In genomic region chr9:37420271-37421215, GRCh38 we compare ENCODE assay signal across 23 cellular contexts.
"Had no signal": no experiment of that assay in that cellular context is flagged by ENCODE, and none has a peak within 500 bp of the region (broad histone marks: within the 10 kb centered on the region; RNA-seq: fewer than 3 reads in every experiment).

No MANE protein-coding gene starts in this region.

- ATAC-seq: left lobe of liver; lower lobe of right lung; naive thymus-derived CD4-positive, alpha-beta T cell had no signal

- H3K9me3 Mint-ChIP-seq: dendritic cell treated with granulocyte-macrophage colony-stimulating factor and Interleukin-4, amounts not matched to agents 40 ng/mL and 50 ng/mL, for 4 days; naive thymus-derived CD4-positive, alpha-beta T cell; T-helper 1 cell treated with Interleukin-12 subunit alpha and Interleukin-12 subunit beta and Interleukin-4 antibody, amounts not matched to agents 30 μg/mL and 1 μg/mL, for 36 hours had no signal

- H3K4me3 Mint-ChIP-seq: dendritic cell treated with granulocyte-macrophage colony-stimulating factor and Interleukin-4, amounts not matched to agents 40 ng/mL and 50 ng/mL, for 4 days; T-helper 1 cell treated with Interleukin-12 subunit alpha and Interleukin-12 subunit beta and Interleukin-4 antibody, amounts not matched to agents 30 μg/mL and 1 μg/mL, for 36 hours had no signal

- H3K27me3 ChIP-seq: spleen, upper lobe of left lung had no signal

- H3K27me3 Mint-ChIP-seq: dendritic cell treated with granulocyte-macrophage colony-stimulating factor and Interleukin-4, amounts not matched to agents 40 ng/mL and 50 ng/mL, for 4 days; naive thymus-derived CD4-positive, alpha-beta T cell; progenitor cell of endocrine pancreas had no signal

- H3K36me3 ChIP-seq: lower lobe of right lung, thoracic aorta had no signal

- DNase-seq: activated CD4-positive, alpha-beta T cell treated with anti-CD3 and anti-CD28 coated beads for 4 hours; activated CD4-positive, alpha-beta T cell treated with anti-CD3 and anti-CD28 coated beads, Interleukin-2, amount 50 U/mL, for 48 hours; activated CD4-positive, CD25-positive, alpha-beta regulatory T cell; activated CD8-positive, alpha-beta memory T cell treated with anti-CD3 and anti-CD28 coated beads, Interleukin-2, amount 50 U/mL, for 48 hours; activated effector memory CD4-positive, alpha-beta T cell treated with Interleukin-2 at 50 U/mL for 16 hours; activated naive CD4-positive, alpha-beta T cell treated with anti-CD3 and anti-CD28 coated beads, Interleukin-2, amount 50 U/mL, for 16 hours; activated T-cell treated with anti-CD3 and anti-CD28 coated beads, Interleukin-2, amount 50 U/mL, for 48 hours; caudate nucleus; effector CD4-positive, alpha-beta T cell; lower lobe of right lung; naive thymus-derived CD4-positive, alpha-beta T cell; retina; spleen; stimulated activated CD4-positive, alpha-beta T cell treated with anti-CD3 and anti-CD28 coated beads, Interleukin-4, amount 100 ng/mL, for 1 hour; stimulated activated naive CD4-positive, alpha-beta T cell treated with Interleukin-2 at 50 U/mL for 16 hours; T1000; upper lobe of left lung had no signal

- H3K27ac Mint-ChIP-seq: brain; dendritic cell treated with granulocyte-macrophage colony-stimulating factor and Interleukin-4, amounts not matched to agents 40 ng/mL and 50 ng/mL, for 4 days; progenitor cell of endocrine pancreas; T-helper 1 cell treated with Interleukin-12 subunit alpha and Interleukin-12 subunit beta and Interleukin-4 antibody, amounts not matched to agents 30 μg/mL and 1 μg/mL, for 36 hours had no signal

- H3K27ac ChIP-seq: lower lobe of right lung, thoracic aorta, upper lobe of left lung had no signal

- H3K4me3 ChIP-seq: lower lobe of right lung, spleen, thoracic aorta, upper lobe of left lung had no signal

- H3K36me3 Mint-ChIP-seq: brain; naive thymus-derived CD4-positive, alpha-beta T cell had no signal

- H3K9me3 ChIP-seq: lower lobe of right lung, spleen, thoracic aorta, upper lobe of left lung had no signal
